Comparison of ENCODE assay signal across 1 cellular context in the genomic region with DNA sequence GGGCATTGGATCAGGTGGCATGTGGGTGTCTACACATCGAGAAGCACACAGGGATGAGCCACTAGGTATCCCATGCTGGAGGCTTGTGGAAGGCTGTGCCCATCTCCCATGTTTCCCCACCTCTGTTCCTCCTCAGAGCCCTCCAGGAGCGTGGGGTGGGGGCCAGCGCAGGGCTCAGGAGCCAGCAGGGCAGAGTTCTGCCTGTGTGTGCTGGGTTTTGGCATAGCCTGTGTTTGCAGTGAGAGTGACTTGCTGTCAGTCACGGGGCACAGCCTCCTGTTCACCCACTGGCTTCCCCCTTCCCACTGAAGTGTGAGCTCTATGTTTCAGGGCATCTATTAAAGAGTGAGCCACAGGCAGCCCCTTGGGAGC.
TF ChIP-seq lines count a peak whose summit lies in the region.

No MANE protein-coding gene starts in this region.

TF ChIP-seq in IMR-90, 13 proteins besides CTCF, POLR2A, EP300 and RAD21:
- TF ChIP-seq RCOR1 (IDR thresholded peaks at IDR 0.05; ENCODE audit: insufficient replicate concordance, low read length) (no peak), CHD1 (IDR thresholded peaks at IDR 0.05; ENCODE audit: low read depth, low read length) (no peak), CEBPB (IDR thresholded peaks at IDR 0.05; ENCODE audit: low read depth, low read length) (no peak), FOS (IDR thresholded peaks at IDR 0.05; ENCODE audit: low read depth, low read length) (no peak), MAZ (IDR thresholded peaks at IDR 0.05; ENCODE audit: borderline replicate concordance, low read depth, low read length) (no peak), MXI1 (IDR thresholded peaks at IDR 0.05; ENCODE audit: borderline replicate concordance, low read depth, low read length) (no peak), MAFK (IDR thresholded peaks at IDR 0.05; ENCODE audit: low read depth, low read length) (no peak), RFX5 (IDR thresholded peaks at IDR 0.05; ENCODE audit: low read depth, low read length) (no peak), SMC3 (IDR thresholded peaks at IDR 0.05; ENCODE audit: low read depth, low read length) (no peak)
- TF ChIP-seq, protein P1, sequence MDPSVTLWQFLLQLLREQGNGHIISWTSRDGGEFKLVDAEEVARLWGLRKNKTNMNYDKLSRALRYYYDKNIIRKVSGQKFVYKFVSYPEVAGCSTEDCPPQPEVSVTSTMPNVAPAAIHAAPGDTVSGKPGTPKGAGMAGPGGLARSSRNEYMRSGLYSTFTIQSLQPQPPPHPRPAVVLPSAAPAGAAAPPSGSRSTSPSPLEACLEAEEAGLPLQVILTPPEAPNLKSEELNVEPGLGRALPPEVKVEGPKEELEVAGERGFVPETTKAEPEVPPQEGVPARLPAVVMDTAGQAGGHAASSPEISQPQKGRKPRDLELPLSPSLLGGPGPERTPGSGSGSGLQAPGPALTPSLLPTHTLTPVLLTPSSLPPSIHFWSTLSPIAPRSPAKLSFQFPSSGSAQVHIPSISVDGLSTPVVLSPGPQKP (IDR thresholded peaks at IDR 0.05; ENCODE audit: borderline replicate concordance, low read depth, low read length), result no peak
- TF ChIP-seq, protein P2, sequence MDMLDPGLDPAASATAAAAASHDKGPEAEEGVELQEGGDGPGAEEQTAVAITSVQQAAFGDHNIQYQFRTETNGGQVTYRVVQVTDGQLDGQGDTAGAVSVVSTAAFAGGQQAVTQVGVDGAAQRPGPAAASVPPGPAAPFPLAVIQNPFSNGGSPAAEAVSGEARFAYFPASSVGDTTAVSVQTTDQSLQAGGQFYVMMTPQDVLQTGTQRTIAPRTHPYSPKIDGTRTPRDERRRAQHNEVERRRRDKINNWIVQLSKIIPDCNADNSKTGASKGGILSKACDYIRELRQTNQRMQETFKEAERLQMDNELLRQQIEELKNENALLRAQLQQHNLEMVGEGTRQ (IDR thresholded peaks at IDR 0.05; ENCODE audit: low read depth, low read length), result no peak
